Comparison of ENCODE assay signal across 1 cellular context in the genomic region with DNA sequence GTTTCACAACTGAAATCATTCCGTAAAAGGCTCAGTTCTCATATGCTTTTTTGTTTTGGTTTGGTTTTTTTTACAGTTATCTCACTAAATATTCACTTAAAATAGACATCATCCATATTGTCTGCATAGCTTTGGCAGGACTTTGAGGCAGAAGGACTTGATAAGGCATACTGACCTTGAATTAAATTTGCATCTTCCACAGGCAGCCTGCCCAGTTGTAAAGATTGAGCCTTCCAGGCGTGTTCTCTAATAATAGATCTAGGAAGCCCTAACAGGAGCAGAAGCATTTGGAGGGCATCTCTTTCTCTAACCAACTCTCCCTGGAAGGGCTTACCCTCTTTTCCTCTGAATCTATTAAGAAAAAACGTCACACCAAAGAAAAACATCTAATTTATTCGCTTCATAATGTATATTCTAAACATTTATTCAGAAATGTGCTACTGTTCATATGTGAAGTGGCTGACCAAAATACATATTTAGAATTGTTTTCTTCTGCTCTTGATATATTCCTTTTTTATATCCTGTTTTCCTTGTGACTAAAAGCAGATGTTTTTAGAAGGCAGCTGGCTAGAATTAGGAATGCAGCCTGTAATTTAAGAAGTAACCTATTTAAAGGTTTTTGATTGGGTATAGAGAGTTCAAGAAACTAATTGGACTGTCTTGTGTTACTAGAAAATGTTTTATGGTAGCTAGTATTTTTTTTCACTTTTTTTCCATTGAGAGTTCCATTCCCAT.
TF ChIP-seq lines count a peak whose summit lies in the region.

No MANE protein-coding gene starts in this region.

TF ChIP-seq in SK-N-SH, 30 proteins besides CTCF, POLR2A, EP300 and RAD21 (continued from another document):
- TF ChIP-seq TCF12 (IDR thresholded peaks at IDR 0.05) (peak; percentile 59), CHD2 (IDR thresholded peaks at IDR 0.05; ENCODE audit: low read length, partially characterized antibody) (peak; percentile 11), ELF1 (IDR thresholded peaks at IDR 0.05) (no peak), SMC3 (IDR thresholded peaks at IDR 0.05; ENCODE audit: low read depth, low read length) (no peak), RCOR1 (IDR thresholded peaks at IDR 0.05; ENCODE audit: low read length) (0 out of 2 replicates have a peak, but pooled peaks have one; percentile 49), GABPA (IDR thresholded peaks at IDR 0.05; ENCODE audit: low read depth) (no peak), EZH2phosphoT487 (IDR thresholded peaks at IDR 0.05; ENCODE audit: borderline replicate concordance, low read depth) (no peak), MEF2A (IDR thresholded peaks at IDR 0.05; ENCODE audit: borderline replicate concordance, low read depth) (no peak)
- TF ChIP-seq, protein P1, sequence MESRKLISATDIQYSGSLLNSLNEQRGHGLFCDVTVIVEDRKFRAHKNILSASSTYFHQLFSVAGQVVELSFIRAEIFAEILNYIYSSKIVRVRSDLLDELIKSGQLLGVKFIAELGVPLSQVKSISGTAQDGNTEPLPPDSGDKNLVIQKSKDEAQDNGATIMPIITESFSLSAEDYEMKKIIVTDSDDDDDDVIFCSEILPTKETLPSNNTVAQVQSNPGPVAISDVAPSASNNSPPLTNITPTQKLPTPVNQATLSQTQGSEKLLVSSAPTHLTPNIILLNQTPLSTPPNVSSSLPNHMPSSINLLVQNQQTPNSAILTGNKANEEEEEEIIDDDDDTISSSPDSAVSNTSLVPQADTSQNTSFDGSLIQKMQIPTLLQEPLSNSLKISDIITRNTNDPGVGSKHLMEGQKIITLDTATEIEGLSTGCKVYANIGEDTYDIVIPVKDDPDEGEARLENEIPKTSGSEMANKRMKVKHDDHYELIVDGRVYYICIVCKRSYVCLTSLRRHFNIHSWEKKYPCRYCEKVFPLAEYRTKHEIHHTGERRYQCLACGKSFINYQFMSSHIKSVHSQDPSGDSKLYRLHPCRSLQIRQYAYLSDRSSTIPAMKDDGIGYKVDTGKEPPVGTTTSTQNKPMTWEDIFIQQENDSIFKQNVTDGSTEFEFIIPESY (IDR thresholded peaks at IDR 0.05; ENCODE audit: borderline replicate concordance, low read depth): no peak
